ENCODE assay signal across 5 cellular contexts in the genomic region with DNA sequence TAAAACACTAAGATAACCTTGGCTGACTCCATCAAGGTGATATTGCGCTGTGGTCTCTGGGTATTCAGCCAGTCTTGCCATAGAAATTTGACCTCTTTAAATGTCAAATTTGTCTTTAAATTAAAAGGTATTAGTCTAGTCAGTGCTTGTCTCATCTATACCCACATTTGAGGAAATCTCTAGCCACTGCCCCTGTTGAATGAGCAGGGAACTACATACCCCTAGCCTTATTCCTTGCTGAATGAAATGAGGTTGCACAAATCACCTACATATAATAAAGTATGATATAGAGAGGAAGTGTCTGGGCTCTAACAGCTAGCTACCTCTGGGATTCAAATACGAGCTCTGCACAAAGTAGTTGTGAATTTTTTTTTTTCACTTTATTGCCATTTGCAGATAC.
"Had no signal": no experiment of that assay in that cellular context is flagged by ENCODE, and none has a peak within 500 bp of the region (broad histone marks: within the 10 kb centered on the region; RNA-seq: fewer than 3 reads in every experiment).

No MANE protein-coding gene starts in this region.

- H3K4me3 Mint-ChIP-seq: GM23338 had no signal

- H3K9me3 ChIP-seq: HAP-1 had no signal

- H3K4me1 Mint-ChIP-seq: GM23338 had no signal

- ATAC-seq: GM23338, K562 had no signal

- H3K27ac Mint-ChIP-seq: GM23338 had no signal

- H3K9me3 Mint-ChIP-seq: GM23338 had no signal

- H3K4me3 ChIP-seq: GM23338, HAP-1, K562 had no signal

- H3K4me1 ChIP-seq: HAP-1 had no signal

- DNase-seq: IMR-90, KG1 had no signal

- H2AFZ ChIP-seq: GM23338 had no signal

- H3K4me2 ChIP-seq: GM23338 had no signal

- H3K36me3 ChIP-seq: HAP-1 had no signal
